ENCODE assay signal across 15 cellular contexts in genomic region chr1:178048426-178048825, GRCh38. TPM values are rescaled to one million over a fixed set of nuclear protein-coding genes. Genes with fewer than 3 reads are reported as not detected.
A peak's percentile ranks its signal among the peaks of the same experiment; 100 is the strongest.
DNase-seq lines count a peak whose midpoint lies in the region; ATAC-seq, FAIRE-seq and TF ChIP-seq lines count a peak whose summit lies in the region.
"Had no signal": no experiment of that assay in that cellular context is flagged by ENCODE, and none has a peak within 500 bp of the region (broad histone marks: within the 10 kb centered on the region; RNA-seq: fewer than 3 reads in every experiment).

No MANE protein-coding gene starts in this region.

- 41% methylated on average over 1 of the region's 1 CpG for WGBS in HepG2 (ENCODE audit: low lambda C conversion rate)
- 93% methylated on average over 1 of the region's 1 CpG for WGBS in right lobe of liver (ENCODE audit: insufficient coverage, low coverage, low lambda C conversion rate, missing lambda C conversion rate)
- WGBS in lower leg skin, 2 donors: 48 to 70% methylated on average over 1 of the region's 1 CpG

- no peaks in the 10 kb centered on the region for H3K79me2 ChIP-seq in HepG2 (ENCODE audit: insufficient read depth, low read length)

- no peak for TF ChIP-seq RAD21 in HepG2 (CRISPR knock-in tag; IDR thresholded peaks at IDR 0.05)

- TF ChIP-seq EP300 in HepG2 (IDR thresholded peaks at IDR 0.05; ENCODE audit: low read depth in 2 of 2, low read length in 2 of 2): no peak
- no peak for TF ChIP-seq EP300 in HepG2 (CRISPR knock-in tag; IDR thresholded peaks at IDR 0.05; ENCODE audit: borderline replicate concordance)

- no peak for TF ChIP-seq CTCF in HepG2 (CRISPR knock-in tag; IDR thresholded peaks at IDR 0.05)
- no peak for TF ChIP-seq CTCF in right lobe of liver (IDR thresholded peaks at IDR 0.05)
- no peak for TF ChIP-seq CTCF in RWPE2 (IDR thresholded peaks at IDR 0.05; ENCODE audit: poor library complexity, severe bottlenecking)
- no peak for TF ChIP-seq CTCF in foreskin keratinocyte (conservative IDR thresholded peaks at IDR 0.05)
- no peak for TF ChIP-seq CTCF in lower leg skin (IDR thresholded peaks at IDR 0.05)
- TF ChIP-seq CTCF in GM13977 (IDR thresholded peaks at IDR 0.05; ENCODE audit: extremely low read depth, insufficient read depth, missing control alignments): no peak

- H4K20me1 ChIP-seq in HepG2 (ENCODE audit: insufficient read depth, low read length): no peaks in the 10 kb centered on the region

- no peak for TF ChIP-seq POLR2A in HepG2 (IDR thresholded peaks at IDR 0.05; ENCODE audit: insufficient read depth in 1 of 2, low read depth in 2 of 2, low read length in 2 of 2)
- no peak for TF ChIP-seq POLR2A in right lobe of liver (IDR thresholded peaks at IDR 0.05)
- TF ChIP-seq POLR2A in lower leg skin (IDR thresholded peaks at IDR 0.05): no peak

- no peak for FAIRE-seq in HepG2 (lab: Jason Lieb, UNC)

- no peak overlapping the region for H3K4me2 ChIP-seq in HepG2 (ENCODE audit: low read depth, low read length)
- H3K4me2 ChIP-seq: KMS-11 had no signal

- ATAC-seq in HepG2 (no peak), right lobe of liver (no peak), RWPE2 (ENCODE audit: low read depth) (peak; percentile 72), foreskin keratinocyte (peak; percentile 44), GM18502 (IDR thresholded peaks at IDR 0.05; ENCODE audit: poor library complexity, unreplicated experiment) (no peak)
- ATAC-seq: Panc1 had no signal

- H2AFZ ChIP-seq in HepG2 (ENCODE audit: low read length): no peak overlapping the region

- no peak overlapping the region for H3K9ac ChIP-seq in HepG2 (ENCODE audit: insufficient read depth, low read depth, low read length)
- H3K9ac ChIP-seq: KMS-11 had no signal

- H3K4me3 ChIP-seq in HepG2 (replicated peaks in 1 of 3; ENCODE audit: insufficient read depth in 1 of 3, low read depth in 2 of 3, low read length in 3 of 3) (no peak overlapping the region), right lobe of liver (no peak overlapping the region), RWPE2 (ENCODE audit: severe bottlenecking) (no peak overlapping the region), lower leg skin (ENCODE audit: low read depth, poor library complexity, severe bottlenecking) (no peak overlapping the region)

- H3K27me3 ChIP-seq in HepG2 (ENCODE audit: control insufficient read depth in 1 of 2, insufficient read depth in 2 of 2, low read length in 2 of 2): no peaks in the 10 kb centered on the region
- no peaks in the 10 kb centered on the region for H3K27me3 ChIP-seq in right lobe of liver
- H3K27me3 ChIP-seq in RWPE2 (ENCODE audit: insufficient read depth, poor library complexity, severe bottlenecking): no peaks in the 10 kb centered on the region
- no peaks in the 10 kb centered on the region for H3K27me3 ChIP-seq in foreskin keratinocyte

- H3K9me3 ChIP-seq in HepG2 (ENCODE audit: low read length) (no peaks in the 10 kb centered on the region; the same call in 1 of the 2 replicates), right lobe of liver (no peaks in the 10 kb centered on the region), RWPE2 (ENCODE audit: severe bottlenecking) (no peaks in the 10 kb centered on the region)

- intact Hi-C loops in HepG2 (cut with micrococcal nuclease; ENCODE audit: unreplicated experiment): no loop called here
- intact Hi-C loops in right lobe of liver (cut with DNase I): no loop called here
- intact Hi-C loops in lower leg skin (cut with DNase I; ENCODE audit: low total_unique reads): no loop called here

- BruUV-seq in HepG2 (replicated peaks; lab: Mats Ljungman, UMichigan): no TSS peak

- in situ Hi-C loops in HepG2 (cut with HindIII; ENCODE audit: extremely low pct_ligation_motif_present, low pct_unique_long_range_greater_than_20kb): no loop called here
- in situ Hi-C loops in GM13977 (cut with MboI; ENCODE audit: low pct_unique_long_range_greater_than_20kb, low sequenced_read_pairs, unreplicated experiment): loop anchor here (25.0 kb wide), 1 partner anchor 139 kb away; no protein-coding TSS in a partner anchor

- H3K36me3 ChIP-seq in HepG2 (replicated peaks in 1 of 2; ENCODE audit: control insufficient read depth in 1 of 2, insufficient read depth in 2 of 2, low read length in 2 of 2): no peaks in the 10 kb centered on the region
- no peaks in the 10 kb centered on the region for H3K36me3 ChIP-seq in right lobe of liver
- H3K36me3 ChIP-seq in RWPE2 (ENCODE audit: low read depth): no peaks in the 10 kb centered on the region

- H3K27ac ChIP-seq in HepG2 (ENCODE audit: extremely low read length, insufficient read depth, low read length) (no peak overlapping the region), right lobe of liver (no peak overlapping the region), RWPE2 (ENCODE audit: poor library complexity, severe bottlenecking) (no peak overlapping the region), foreskin keratinocyte (no peak overlapping the region)
- H3K27ac ChIP-seq: KMS-11 had no signal

- CTCF ChIA-PET in HepG2 (lab: Yijun Ruan, JAX; ENCODE audit: low intra/inter-chr PET ratio, low total read pairs): no interaction called here

- no peak for DNase-seq in HepG2 (ENCODE audit: low spot score)
- DNase-seq in right lobe of liver: no peak
- DNase-seq in RWPE2 (ENCODE audit: low spot score): no peak
- DNase-seq in foreskin keratinocyte: no peak
- DNase-seq in lower leg skin (ENCODE audit: low spot score in 2 of 2): no peak
- DNase-seq in effector CD4-positive, alpha-beta T cell: no peak
- no peak for DNase-seq in GM13977 (ENCODE audit: low spot score)
- DNase-seq: COR-L47, GOT3, NCI-H1092, NCI-H524, Right ventricle myocardium superior had no signal

- H3K4me1 ChIP-seq in HepG2 (ENCODE audit: insufficient read depth, low read length) (peaks cover 70% of the 10 kb centered on the region), right lobe of liver (peaks cover 0 to 12% (median 6%) of the 10 kb centered on the region in 4 donors), RWPE2 (ENCODE audit: insufficient read depth, poor library complexity, severe bottlenecking) (no peaks in the 10 kb centered on the region), foreskin keratinocyte (peaks cover 23% of the 10 kb centered on the region)

- POLR2A ChIA-PET in HepG2 (lab: Yijun Ruan, JAX): interaction anchor here (1.2 to 7.6 kb wide), 2 partner anchors 9 to 11 kb away, joined by 3 to 58 read pairs; no protein-coding TSS in a partner anchor

TF ChIP-seq in HepG2, 621 proteins besides CTCF, POLR2A, EP300 and RAD21:
- no peak for TF ChIP-seq ZNF639 (CRISPR knock-in tag; conservative IDR thresholded peaks at IDR 0.05)
- TF ChIP-seq ZBTB42 (CRISPR knock-in tag; IDR thresholded peaks at IDR 0.05): no peak
- TF ChIP-seq ZNF720 (CRISPR knock-in tag; IDR thresholded peaks at IDR 0.05): no peak
- no peak for TF ChIP-seq WIZ (CRISPR knock-in tag; IDR thresholded peaks at IDR 0.05)
- TF ChIP-seq PTBP1 (IDR thresholded peaks at IDR 0.05; ENCODE audit: low read depth, low read length, poor library complexity, severe bottlenecking): no peak
- TF ChIP-seq ZNF121 (CRISPR knock-in tag; IDR thresholded peaks at IDR 0.05): 0 out of 2 replicates have a peak, but pooled peaks have one; percentile 6
- TF ChIP-seq HOXD1 (CRISPR knock-in tag; IDR thresholded peaks at IDR 0.05): no peak

RNA-seq across cellular contexts. Expression of gene RASAL2, which starts 45.5 kb away (rescaled TPM):
- 5.4 and 6.4 TPM in 2 replicates for total RNA-seq in HepG2 (2016; rRNA removed; fragmentation: Illumina TruSeq; extraction: Trizol)
- 1.5 and 1.8 TPM in 2 replicates for total RNA-seq in HepG2 (2016; cell fraction: cytosol; rRNA removed; fragmentation: Illumina TruSeq; extraction: Trizol; ENCODE audit: low read depth)
- total RNA-seq in HepG2 (2016; cell fraction: insoluble cytoplasmic fraction; rRNA removed; fragmentation: Illumina TruSeq; extraction: Trizol): 5.2 and 6.3 TPM in 2 replicates
- 1.9 and 2.0 TPM in 2 replicates for total RNA-seq in HepG2 (2016; cell fraction: membrane; rRNA removed; fragmentation: Illumina TruSeq; extraction: Trizol)
- total RNA-seq in HepG2 (2016; cell fraction: nucleus; rRNA removed; fragmentation: Illumina TruSeq; extraction: Trizol): 9.0 and 10.9 TPM in 2 replicates
- 4.6 and 5.9 TPM in 2 replicates for polyA plus RNA-seq in HepG2 (2011; rRNA removed)
- polyA plus RNA-seq in HepG2 (2011; cell fraction: cytosol; rRNA removed): 3.1 and 3.2 TPM in 2 replicates
- polyA plus RNA-seq in HepG2 (2011; cell fraction: nucleus; rRNA removed): 13.0 and 15.7 TPM in 2 replicates
- 3.0 and 3.2 TPM in 2 replicates for polyA plus RNA-seq in HepG2 (2012)
- polyA plus RNA-seq in HepG2 (2016; cell fraction: cytosol; fragmentation: Illumina TruSeq; extraction: Trizol; ENCODE audit: low read depth): 0.06 and 0.07 TPM in 2 replicates
- 4.1 and 4.5 TPM in 2 replicates for polyA plus RNA-seq in HepG2 (2016; cell fraction: insoluble cytoplasmic fraction; fragmentation: Illumina TruSeq; extraction: Trizol; ENCODE audit: low read depth)
- polyA plus RNA-seq in HepG2 (2016; cell fraction: membrane; fragmentation: Illumina TruSeq; extraction: Trizol; ENCODE audit: low read depth): 0.26 and 0.38 TPM in 2 replicates
- 8.1 and 9.7 TPM in 2 replicates for polyA plus RNA-seq in HepG2 (2016; cell fraction: nucleus; fragmentation: Illumina TruSeq; extraction: Trizol; ENCODE audit: insufficient read depth, low read depth)
- polyA minus RNA-seq in HepG2 (2011; rRNA and poly(A)+ RNA removed; ENCODE audit: low replicate concordance): 15.5 and 36.8 TPM in 2 replicates
- 6.7 and 8.0 TPM in 2 replicates for polyA minus RNA-seq in HepG2 (2011; cell fraction: cytosol; rRNA and poly(A)+ RNA removed)
- polyA minus RNA-seq in HepG2 (2011; cell fraction: nucleus; rRNA and poly(A)+ RNA removed): 34.3 and 40.3 TPM in 2 replicates
- total RNA-seq in right lobe of liver: 1 to 10 TPM; 3.6 to 6.0 (median 5.2) TPM
- 32.8 and 40.4 TPM in 2 replicates for total RNA-seq in foreskin keratinocyte
- polyA plus RNA-seq in foreskin keratinocyte: 4.5 and 4.9 TPM in 2 replicates
- total RNA-seq in lower leg skin: 10 to 100 TPM; 26.0 to 51.4 (median 31.0) TPM

Comparison
In these comparisons a context has a peak if more than half of its experiments do, and no peak if none do; other contexts are left out.
1. ATAC-seq: peak in RWPE2 (single experiment) and foreskin keratinocyte (single experiment); none in HepG2 (single experiment), right lobe of liver (0 of 4) and GM18502 (single experiment).